Comparison of ENCODE assay signal across 10 cellular contexts in the genomic region with DNA sequence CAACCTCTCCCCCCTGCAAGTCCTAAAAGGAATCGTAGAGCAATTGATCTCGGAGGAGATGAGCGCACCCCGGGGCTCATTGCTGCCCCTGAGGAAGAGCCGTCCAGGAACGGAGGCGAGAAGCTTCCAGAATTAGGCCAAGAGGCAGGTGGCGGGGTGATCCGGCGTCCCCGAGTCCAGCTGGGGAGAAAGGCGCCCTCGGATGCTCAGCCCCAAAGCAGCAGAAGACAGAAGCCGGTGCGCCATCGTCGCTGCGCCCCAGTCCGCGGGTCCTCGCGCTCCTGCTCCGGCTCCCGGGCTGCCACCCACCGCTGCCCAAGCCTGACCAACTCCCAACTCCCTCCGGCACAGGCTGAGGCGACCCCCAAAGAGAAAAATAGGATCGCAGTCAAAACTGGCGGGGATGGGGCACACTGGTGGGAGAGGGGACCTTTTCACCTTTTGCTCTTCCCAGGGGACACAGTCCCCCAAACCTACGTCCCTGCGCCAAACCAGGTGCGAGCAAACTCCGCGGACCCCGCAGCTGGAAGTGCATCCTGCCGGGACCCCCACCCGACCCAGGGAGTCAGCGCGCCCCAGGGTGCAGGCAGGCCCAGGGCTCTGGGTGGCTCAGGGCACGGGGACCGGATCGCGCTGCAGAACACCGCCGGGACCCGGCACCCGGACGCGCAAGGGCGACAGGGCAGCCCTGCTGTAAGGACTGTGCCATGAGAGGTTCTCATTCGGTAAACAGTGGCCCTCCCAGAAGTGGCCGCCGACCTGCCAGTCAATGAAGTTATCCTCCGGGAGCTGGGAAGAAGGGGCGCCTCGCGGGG. TPM values are rescaled to one million over a fixed set of nuclear protein-coding genes. Genes with fewer than 3 reads are reported as not detected.
DNase-seq lines count a peak whose midpoint lies in the region; ATAC-seq, FAIRE-seq and TF ChIP-seq lines count a peak whose summit lies in the region.
"Had no signal": no experiment of that assay in that cellular context is flagged by ENCODE, and none has a peak within 500 bp of the region (broad histone marks: within the 10 kb centered on the region; RNA-seq: fewer than 3 reads in every experiment).

No MANE protein-coding gene starts in this region.

- no peak overlapping the region for H3K9ac ChIP-seq in fibroblast of lung (ENCODE audit: insufficient read depth, low read length)

- POLR2A ChIA-PET in A549 (lab: Yijun Ruan, JAX) = no interaction called here

- DNase-seq in A549 (ENCODE audit: low read depth in 1 of 2, low spot score in 1 of 2) = no peak
- peak; percentile 14 for DNase-seq in NCI-H345 (lab: John Stamatoyannopoulos, UW)
- no peak for DNase-seq in fibroblast of lung (ENCODE audit: low read depth in 2 of 2)
- DNase-seq in H54 (ENCODE audit: insufficient read length, low spot score) = no peak
- DNase-seq in NCI-H187 treated with DMSO at 0.1 percent for 48 hours (lab: John Stamatoyannopoulos, UW) = no peak
- no peak for DNase-seq in stimulated activated naive CD8-positive, alpha-beta T cell treated with anti-CD3 and anti-CD28 coated beads, Interleukin-15, Interleukin-2, amounts not matched to agents 100 U/mL and 50 U/mL, for 24 hours
- DNase-seq: KBM-7; stimulated activated CD4-positive, alpha-beta T cell treated with anti-CD3 and anti-CD28 coated beads, Interleukin-15, amount 100 ng/mL, for 24 hours had no signal

- no peak for FAIRE-seq in A549 (lab: Jason Lieb, UNC)
- no peak for FAIRE-seq in H54 (lab: Jason Lieb, UNC)

- H3K4me3 ChIP-seq in A549 (peak overlapping the region; percentile 26; the same call in 2 of the 3 replicates), fibroblast of lung (replicated peaks in 1 of 4; ENCODE audit: control extremely low read depth in 1 of 4, insufficient read depth in 1 of 4, low read depth in 3 of 4, low read length in 4 of 4) (peak overlapping the region; percentile 41 to 75 (median 62)), neuron (ENCODE audit: low read length) (peak overlapping the region; percentile 24)

- CTCF ChIA-PET in A549 (lab: Yijun Ruan, JAX) = interaction anchor here (0.9 to 5.7 kb wide), 5 partner anchors 8 to 1414 kb away, joined by 3 to 86 read pairs (median 17); no protein-coding TSS in a partner anchor

- H3K4me2 ChIP-seq in A549 (peak overlapping the region; percentile 60), fibroblast of lung (ENCODE audit: extremely low read depth, insufficient read depth, low read length) (peak overlapping the region; percentile 90)

- H3K9me3 ChIP-seq in A549 = no peaks in the 10 kb centered on the region
- H3K9me3 ChIP-seq in fibroblast of lung (ENCODE audit: control insufficient read depth, insufficient read depth, low read depth, low read length) = no peaks in the 10 kb centered on the region
- no peaks in the 10 kb centered on the region for H3K9me3 ChIP-seq in neuron (ENCODE audit: low read length)

- no peaks in the 10 kb centered on the region for H4K20me1 ChIP-seq in fibroblast of lung (ENCODE audit: control insufficient read depth, extremely low read depth, insufficient read depth, low read length)

- H3K27ac ChIP-seq in A549 (no peak overlapping the region), fibroblast of lung (ENCODE audit: insufficient read depth, low read length) (no peak overlapping the region)

- H3K79me2 ChIP-seq in fibroblast of lung (ENCODE audit: control insufficient read depth, insufficient read depth, low read length) = no peaks in the 10 kb centered on the region

- TF ChIP-seq EP300 in A549 (IDR thresholded peaks at IDR 0.05) = no peak

- no peak for TF ChIP-seq POLR2A in A549 (IDR thresholded peaks at IDR 0.05; ENCODE audit: low read length)
- TF ChIP-seq POLR2A in H54 (IDR thresholded peaks at IDR 0.05; ENCODE audit: low read depth, low read length) = no peak

- TF ChIP-seq CTCF in A549 (IDR thresholded peaks at IDR 0.05) (no peak), fibroblast of lung (conservative IDR thresholded peaks at IDR 0.05 in 1 of 2, IDR thresholded peaks at IDR 0.05 in 1 of 2; ENCODE audit: low read depth in 1 of 2, low read length in 2 of 2) (no peak)

- peak in 1 of 2 experiments; percentile 65; a peak in 3 of 6 replicates for ATAC-seq in A549
- ATAC-seq in activated CD4-positive, CD25-positive, alpha-beta regulatory T cell treated with anti-CD3 and anti-CD28 coated beads, Interleukin-2, amount 50 U/mL, for 24 hours = no peak
- no peak for ATAC-seq in stimulated activated naive CD8-positive, alpha-beta T cell treated with anti-CD3 and anti-CD28 coated beads, Interleukin-15, Interleukin-2, amounts not matched to agents 100 U/mL and 50 U/mL, for 24 hours

- H3K36me3 ChIP-seq in fibroblast of lung (ENCODE audit: control insufficient read depth, insufficient read depth, low read length) (no peaks in the 10 kb centered on the region), neuron (ENCODE audit: insufficient read depth, low read length) (no peaks in the 10 kb centered on the region)

- no peak for TF ChIP-seq RAD21 in A549 (conservative IDR thresholded peaks at IDR 0.05 in 1 of 2, IDR thresholded peaks at IDR 0.05 in 1 of 2)

- WGBS in A549 (ENCODE audit: missing lambda C conversion rate) = 20% methylated on average over 54 of the region's 57 CpGs

- H3K27me3 ChIP-seq in fibroblast of lung (ENCODE audit: control insufficient read depth, insufficient read depth, low read length) = no peaks in the 10 kb centered on the region
- peaks cover 34% of the 10 kb centered on the region for H3K27me3 ChIP-seq in neuron (ENCODE audit: insufficient read depth, low read length)

- H2AFZ ChIP-seq in fibroblast of lung (ENCODE audit: low read length) (no peak overlapping the region), neuron (ENCODE audit: low read depth, low read length) (peak overlapping the region; percentile 27)

- H3K4me1 ChIP-seq in A549 = peaks cover 21% of the 10 kb centered on the region; the same call in 2 of the 3 replicates
- no peaks in the 10 kb centered on the region for H3K4me1 ChIP-seq in fibroblast of lung (ENCODE audit: control insufficient read depth, extremely low read depth, insufficient read depth, low read length)
- peaks cover 23% of the 10 kb centered on the region for H3K4me1 ChIP-seq in neuron (ENCODE audit: insufficient read depth, low read length)

TF ChIP-seq in A549, 52 proteins besides CTCF, POLR2A, EP300 and RAD21:
- TF ChIP-seq HDAC2 (IDR thresholded peaks at IDR 0.05) (peak; percentile 22; the same call in 1 of the 2 replicates), ZFP36 (IDR thresholded peaks at IDR 0.05; ENCODE audit: borderline replicate concordance, partially characterized antibody) (no peak)
- TF ChIP-seq, protein P1, sequence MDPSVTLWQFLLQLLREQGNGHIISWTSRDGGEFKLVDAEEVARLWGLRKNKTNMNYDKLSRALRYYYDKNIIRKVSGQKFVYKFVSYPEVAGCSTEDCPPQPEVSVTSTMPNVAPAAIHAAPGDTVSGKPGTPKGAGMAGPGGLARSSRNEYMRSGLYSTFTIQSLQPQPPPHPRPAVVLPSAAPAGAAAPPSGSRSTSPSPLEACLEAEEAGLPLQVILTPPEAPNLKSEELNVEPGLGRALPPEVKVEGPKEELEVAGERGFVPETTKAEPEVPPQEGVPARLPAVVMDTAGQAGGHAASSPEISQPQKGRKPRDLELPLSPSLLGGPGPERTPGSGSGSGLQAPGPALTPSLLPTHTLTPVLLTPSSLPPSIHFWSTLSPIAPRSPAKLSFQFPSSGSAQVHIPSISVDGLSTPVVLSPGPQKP (IDR thresholded peaks at IDR 0.05; ENCODE audit: low read depth, low read length) = no peak
TF ChIP-seq in A549: peak in this region for 1.

RNA-seq across cellular contexts. Expression of a gene that starts 8.5 kb away (rescaled TPM):
- polyA plus RNA-seq in A549 (2011; rRNA removed) (2.9 and 4.2 TPM in 2 replicates), A549 (2017; fragmentation: RNase III; extraction: RNeasy Plus Mini Kit Qiagen cat#74134 plus additional on column Dnase treatment) (1.9 to 2.1 TPM (median 2.0 TPM) in 3 replicates), fibroblast of lung (48.3 and 51.6 TPM in 2 replicates)
- polyA plus RNA-seq in A549 (2012; cell fraction: cytosol; rRNA removed) = 0.70 and 0.97 TPM in 2 replicates
- 1.9 and 2.3 TPM in 2 replicates for polyA plus RNA-seq in A549 (2012; cell fraction: nucleus; rRNA removed)
- polyA minus RNA-seq in A549 (2011; rRNA and poly(A)+ RNA removed) = 12.2 and 12.5 TPM in 2 replicates
- total RNA-seq in fibroblast of lung = 119 and 139 TPM in 2 replicates
- 43.2 and 44.1 TPM in 2 replicates for polyA plus RNA-seq in fibroblast of lung (2012)
- polyA minus RNA-seq in fibroblast of lung (ENCODE audit: low replicate concordance) = 62.6 and 69.9 TPM in 2 replicates

Comparison
In these comparisons a context has a peak if more than half of its experiments do, and no peak if none do; other contexts are left out.
1. RNA of a gene that starts 8.5 kb away (polyA plus RNA-seq): 43.2 to 51.6 TPM in fibroblast of lung; 0.70 to 4.2 TPM in A549; every median in the first group is over 4 times any median in the second.
2. Peak in every context shown above with its lines, with median percentiles within 50 percentile points of each other: H3K4me3 ChIP-seq.